16 cellular contexts compared by ENCODE assay signal in genomic region chr1:3914911-3915310, GRCh38.
"Had no signal": no experiment of that assay in that cellular context is flagged by ENCODE, and none has a peak within 500 bp of the region (broad histone marks: within the 10 kb centered on the region; RNA-seq: fewer than 3 reads in every experiment).

No MANE protein-coding gene starts in this region.

- H3K36me3 ChIP-seq: heart right ventricle, left ventricle myocardium inferior, stomach, thoracic aorta, transverse colon had no signal

- H3K27ac Mint-ChIP-seq: naive B cell, nephron had no signal

- H3K4me3 Mint-ChIP-seq: nephron had no signal

- H3K36me3 Mint-ChIP-seq: naive B cell had no signal

- DNase-seq: effector CD4-positive, alpha-beta T cell; heart right ventricle; hypothalamus; islet precursor cell; left ventricle myocardium inferior; mesendoderm; naive B cell; small intestine; stimulated activated CD4-positive, alpha-beta T cell treated with anti-CD3 and anti-CD28 coated beads, Interleukin-12 subunit alpha, Interleukin-12 subunit beta, amount 100 ng/mL, for 4 hours; stimulated activated naive CD4-positive, alpha-beta T cell; stomach; substantia nigra; transverse colon had no signal

- H3K9me3 ChIP-seq: heart right ventricle, left ventricle myocardium inferior, stomach, thoracic aorta, transverse colon had no signal

- ATAC-seq: heart right ventricle had no signal

- H3K4me3 ChIP-seq: coronary artery, heart right ventricle, left ventricle myocardium inferior, stomach, thoracic aorta, transverse colon had no signal

- H3K27ac ChIP-seq: coronary artery, heart right ventricle, left ventricle myocardium inferior, stomach, thoracic aorta, transverse colon had no signal

- H3K9me3 Mint-ChIP-seq: naive B cell had no signal
